ENCODE assay signal across 9 cellular contexts in genomic region chr4:15963568-15963967, GRCh38. TPM values are rescaled to one million over a fixed set of nuclear protein-coding genes. Genes with fewer than 3 reads are reported as not detected.
DNase-seq lines count a peak whose midpoint lies in the region; ATAC-seq and TF ChIP-seq lines count a peak whose summit lies in the region.
"Had no signal": no experiment of that assay in that cellular context is flagged by ENCODE, and none has a peak within 500 bp of the region (broad histone marks: within the 10 kb centered on the region; RNA-seq: fewer than 3 reads in every experiment).

No MANE protein-coding gene starts in this region.

- ATAC-seq in GM18907 (IDR thresholded peaks at IDR 0.05; ENCODE audit: unreplicated experiment) (peak; percentile 77), HG02623 (IDR thresholded peaks at IDR 0.05; ENCODE audit: unreplicated experiment) (peak; percentile 68), HG03159 (IDR thresholded peaks at IDR 0.05; ENCODE audit: unreplicated experiment) (no peak)

- no peak overlapping the region for H3K27ac ChIP-seq in spleen
- H3K27ac ChIP-seq: epithelial cell of prostate had no signal

- TF ChIP-seq POLR2A in spleen (IDR thresholded peaks at IDR 0.05) = no peak

- no peaks in the 10 kb centered on the region for H3K27me3 ChIP-seq in spleen (replicated peaks in 1 of 7)

- peaks cover 0 to 8% (median 0%) of the 10 kb centered on the region in 8 donors for H3K9me3 ChIP-seq in spleen

- no peaks in the 10 kb centered on the region for H3K36me3 ChIP-seq in spleen

- peaks cover 18% of the 10 kb centered on the region for H3K27me3 Mint-ChIP-seq in chondrocyte (ENCODE audit: low read depth)

- no peak overlapping the region for H3K27ac Mint-ChIP-seq in chondrocyte (ENCODE audit: unreplicated experiment)

- intact Hi-C loops in spleen (cut with DNase I; ENCODE audit: low total_unique reads) = no loop called here

- H3K36me3 Mint-ChIP-seq in chondrocyte (ENCODE audit: low read depth) = peaks cover 6% of the 10 kb centered on the region

- no peak overlapping the region for H3K4me3 Mint-ChIP-seq in chondrocyte (ENCODE audit: unreplicated experiment)

- H3K9me3 Mint-ChIP-seq in chondrocyte (ENCODE audit: low read depth) = peaks cover 10% of the 10 kb centered on the region

- H3K4me1 ChIP-seq in spleen = peaks cover 0 to 31% (median 10%) of the 10 kb centered on the region in 6 donors

- TF ChIP-seq CTCF in spleen (IDR thresholded peaks at IDR 0.05 in 8 of 11, conservative IDR thresholded peaks at IDR 0.05 in 3 of 11) (no peak), chondrocyte (IDR thresholded peaks at IDR 0.05) (no peak)

- peak; percentile 51 to 64 for DNase-seq in activated CD4-positive, alpha-beta T cell treated with anti-CD3 and anti-CD28 coated beads, Interleukin-2, amount 50 U/mL, for 48 hours
- peak; percentile 84 for DNase-seq in spleen
- no peak for DNase-seq in NCI-H1417 (lab: John Stamatoyannopoulos, UW)
- DNase-seq in chondrocyte (ENCODE audit: low spot score) = no peak
- no peak for DNase-seq in AG08395 (ENCODE audit: low spot score)

- 26 to 36% (median 30%) methylated on average over 5 of the region's 5 CpGs for WGBS in spleen, 5 donors

- no peak overlapping the region for H3K4me3 ChIP-seq in spleen

- H3K4me1 Mint-ChIP-seq in chondrocyte (ENCODE audit: low read depth) = peaks cover 8% of the 10 kb centered on the region

RNA-seq across cellular contexts. Expression of gene FGFBP2, which starts 0.6 kb away (rescaled TPM):
- total RNA-seq in spleen (10 to 100 TPM in 1 of 7 donors, 1 to 10 TPM in 6; 1.9 to 16.8 (median 7.2) TPM), chondrocyte (not detected in 3 replicates)
- 1 to 10 TPM in 2 of 3 donors, under 1 TPM in 1; 0.47 to 2.2 (median 1.5) TPM for polyA plus RNA-seq in spleen

RNA-seq across cellular contexts. Expression of gene FGFBP1, which starts 25.0 kb away (rescaled TPM):
- total RNA-seq in spleen (not detected), chondrocyte (not detected in 3 replicates)
- polyA plus RNA-seq in spleen = under 1 TPM in 2 of 3 donors, not detected in 1; 0.08 to 0.10 TPM

Comparison
In these comparisons a context has a peak if more than half of its experiments do, and no peak if none do; other contexts are left out.
1. DNase-seq: peak in activated CD4-positive, alpha-beta T cell treated with anti-CD3 and anti-CD28 coated beads, Interleukin-2, amount 50 U/mL, for 48 hours (2 of 2) and spleen (single experiment); none in NCI-H1417 (0 of 3), chondrocyte (single experiment) and AG08395 (single experiment).